In genomic region chr2:172098650-172099471, GRCh38 we compare ENCODE assay signal across 9 cellular contexts. TPM values are rescaled to one million over a fixed set of nuclear protein-coding genes. Genes with fewer than 3 reads are reported as not detected.
DNase-seq lines count a peak whose midpoint lies in the region; ATAC-seq, FAIRE-seq and TF ChIP-seq lines count a peak whose summit lies in the region.
"Had no signal": no experiment of that assay in that cellular context is flagged by ENCODE, and none has a peak within 500 bp of the region (broad histone marks: within the 10 kb centered on the region; RNA-seq: fewer than 3 reads in every experiment).

No MANE protein-coding gene starts in this region.

- H3K9me3 ChIP-seq in gastroesophageal sphincter, result no peaks in the 10 kb centered on the region
- H3K9me3 ChIP-seq in gastrocnemius medialis, result no peaks in the 10 kb centered on the region
- no peaks in the 10 kb centered on the region for H3K9me3 ChIP-seq in small intestine (ENCODE audit: control insufficient read depth, low read depth)

- no peaks in the 10 kb centered on the region for H3K36me3 Mint-ChIP-seq in activated T-cell treated with anti-CD3 and anti-CD28 coated beads, Interleukin-2, amount 50 U/mL, for 24 hours (ENCODE audit: low read depth)

- no peaks in the 10 kb centered on the region for H3K9me3 Mint-ChIP-seq in activated T-cell treated with anti-CD3 and anti-CD28 coated beads, Interleukin-2, amount 50 U/mL, for 24 hours

- H3K27me3 Mint-ChIP-seq in activated T-cell treated with anti-CD3 and anti-CD28 coated beads, Interleukin-2, amount 50 U/mL, for 24 hours, result peaks cover 90% of the 10 kb centered on the region

- peak overlapping the region; percentile 9 for H3K4me3 Mint-ChIP-seq in activated T-cell treated with anti-CD3 and anti-CD28 coated beads, Interleukin-2, amount 50 U/mL, for 24 hours

- DNase-seq in CD1c-positive myeloid dendritic cell (ENCODE audit: extremely low spot score), result peak; percentile 76
- DNase-seq in HFF-Myc (ENCODE audit: extremely low read depth, low read depth), result no peak
- DNase-seq in activated T-cell treated with anti-CD3 and anti-CD28 coated beads, Interleukin-2, amount 50 U/mL, for 24 hours, result peak; percentile 62
- DNase-seq in gastrocnemius medialis, result no peak
- DNase-seq in small intestine, result no peak

- H3K4me1 Mint-ChIP-seq in activated T-cell treated with anti-CD3 and anti-CD28 coated beads, Interleukin-2, amount 50 U/mL, for 24 hours (ENCODE audit: low read depth), result peaks cover 70% of the 10 kb centered on the region

- TF ChIP-seq POLR2A in gastroesophageal sphincter (IDR thresholded peaks at IDR 0.05) (no peak), gastrocnemius medialis (IDR thresholded peaks at IDR 0.05) (no peak)

- no peak overlapping the region for H3K27ac Mint-ChIP-seq in activated T-cell treated with anti-CD3 and anti-CD28 coated beads, Interleukin-2, amount 50 U/mL, for 24 hours

- intact Hi-C loops in gastrocnemius medialis (cut with DNase I; ENCODE audit: low total_unique reads), result loop anchor here (5.0 kb wide), 1 partner anchor 102 kb away; the partner anchor contains the start of gene METAP1D

- TF ChIP-seq CTCF in HFF-Myc (IDR thresholded peaks at IDR 0.05; ENCODE audit: low read depth, low read length, missing control alignments) (no peak), gastroesophageal sphincter (IDR thresholded peaks at IDR 0.05) (no peak), gastrocnemius medialis (IDR thresholded peaks at IDR 0.05 in 4 of 5, conservative IDR thresholded peaks at IDR 0.05 in 1 of 5) (no peak)

- FAIRE-seq in small intestine (lab: Jason Lieb, UNC), result no peak

- H3K4me1 ChIP-seq in gastroesophageal sphincter (peaks cover 0 to 100% (median 73%) of the 10 kb centered on the region in 3 donors), gastrocnemius medialis (peaks cover 35 to 71% of the 10 kb centered on the region in 2 donors), small intestine (ENCODE audit: control insufficient read depth in 2 of 2, insufficient read depth in 1 of 2, low read depth in 1 of 2, low read length in 1 of 2) (peaks cover 9 to 21% of the 10 kb centered on the region in 2 donors)

- 17% methylated on average over 13 to 16 of the region's 61 CpGs for WGBS in gastroesophageal sphincter (ENCODE audit: low coverage in 1 of 2), 2 donors
- 3 to 4% (median 3%) methylated on average over 57 to 61 of the region's 61 CpGs for WGBS in small intestine, 3 donors

- H3K36me3 ChIP-seq in gastroesophageal sphincter (no peaks in the 10 kb centered on the region), gastrocnemius medialis (no peaks in the 10 kb centered on the region), small intestine (ENCODE audit: control insufficient read depth in 2 of 2, insufficient read depth in 2 of 2, low read length in 2 of 2) (no peaks in the 10 kb centered on the region)

- H3K27me3 ChIP-seq in gastroesophageal sphincter (peaks cover 100% of the 10 kb centered on the region), gastrocnemius medialis (peaks cover 97 to 100% (median 100%) of the 10 kb centered on the region in 3 donors), small intestine (ENCODE audit: control insufficient read depth in 2 of 2, insufficient read depth in 2 of 2, low read length in 2 of 2) (peaks cover 3 to 73% of the 10 kb centered on the region in 2 donors)

- no peak for TF ChIP-seq EP300 in gastroesophageal sphincter (IDR thresholded peaks at IDR 0.05)

- H3K27ac ChIP-seq in gastroesophageal sphincter (no peak overlapping the region), gastrocnemius medialis (no peak overlapping the region), small intestine (ENCODE audit: low read depth in 1 of 2, low read length in 1 of 2) (no peak overlapping the region)

- H3K4me3 ChIP-seq in HFF-Myc (replicated peaks; ENCODE audit: low read depth, low read length) (peak overlapping the region; percentile 64), gastroesophageal sphincter (peak overlapping the region in 1 of 2 donors; percentile 43), gastrocnemius medialis (peak overlapping the region; percentile 19 to 48 (median 30)), small intestine (ENCODE audit: low read depth in 1 of 2, low read length in 2 of 2) (peak overlapping the region in 1 of 2 donors; percentile 26)

- in situ Hi-C loops in gastrocnemius medialis (cut with MboI; ENCODE audit: low sequenced_read_pairs in 4 of 4), result loop anchor here in 1 of 4 donors (25.0 kb wide), 1 partner anchor 287 kb away; no protein-coding TSS in a partner anchor

- ATAC-seq in gastroesophageal sphincter (peak; percentile 24), gastrocnemius medialis (no peak), HG02884 (IDR thresholded peaks at IDR 0.05; ENCODE audit: unreplicated experiment) (no peak), HG02981 (IDR thresholded peaks at IDR 0.05; ENCODE audit: unreplicated experiment) (no peak)

RNA-seq across cellular contexts. Expression of gene DLX2, which starts 3.8 kb away (rescaled TPM):
- total RNA-seq in gastroesophageal sphincter, result not detected
- not detected for total RNA-seq in gastrocnemius medialis
- polyA plus RNA-seq in small intestine, result under 1 TPM in 1 of 3 donors, not detected in 2; 0.19 TPM
- total RNA-seq: mononuclear cell had no signal

RNA-seq across cellular contexts. Expression of gene DLX1, which starts 13.6 kb away (rescaled TPM):
- under 1 TPM in 1 of 4 donors, not detected in 3; 0.40 TPM for total RNA-seq in gastroesophageal sphincter
- under 1 TPM in 1 of 4 donors, not detected in 3; 0.16 TPM for total RNA-seq in gastrocnemius medialis
- polyA plus RNA-seq in small intestine, result 1 to 10 TPM in 1 of 3 donors, not detected in 2; 1.3 TPM
- total RNA-seq: mononuclear cell had no signal

Comparison
In these comparisons a context has a peak if more than half of its experiments do, and no peak if none do; other contexts are left out.
1. DNase-seq: peak in CD1c-positive myeloid dendritic cell (single experiment) and activated T-cell treated with anti-CD3 and anti-CD28 coated beads, Interleukin-2, amount 50 U/mL, for 24 hours (single experiment); none in HFF-Myc (single experiment), gastrocnemius medialis (0 of 2) and small intestine (single experiment).